Comparison of ENCODE assay signal across 10 cellular contexts in the genomic region with DNA sequence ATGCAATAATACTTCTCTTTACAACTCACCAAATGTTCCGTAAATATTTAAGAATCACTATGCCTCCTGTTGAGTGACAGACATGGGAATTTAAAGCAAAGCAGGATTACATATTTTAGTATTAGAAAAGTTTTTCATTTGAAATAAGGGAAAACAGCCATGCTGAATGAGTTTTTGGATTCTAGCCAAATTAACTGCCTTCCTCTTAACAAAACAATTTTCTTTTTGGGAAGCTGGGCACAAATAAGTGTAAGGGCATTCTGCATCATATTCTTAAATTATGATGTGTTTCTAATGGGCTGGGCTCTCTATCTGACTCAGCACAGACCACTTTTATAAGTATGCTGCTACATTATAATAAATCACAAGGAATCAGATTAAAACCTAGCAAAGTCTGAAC.
"Had no signal": no experiment of that assay in that cellular context is flagged by ENCODE, and none has a peak within 500 bp of the region (broad histone marks: within the 10 kb centered on the region; RNA-seq: fewer than 3 reads in every experiment).

No MANE protein-coding gene starts in this region.

- H3K27me3 Mint-ChIP-seq: dendritic cell treated with granulocyte-macrophage colony-stimulating factor and Interleukin-4, amounts not matched to agents 40 ng/mL and 50 ng/mL, for 4 days; naive B cell had no signal

- H3K4me3 Mint-ChIP-seq: activated CD8-positive, alpha-beta memory T cell treated with anti-CD3 and anti-CD28 coated beads, Interleukin-2, amount 10 ng/mL, durations not matched to agents 7 days and 5 days; activated T-helper 1 cell treated with anti-CD3 and anti-CD28 coated beads, Interleukin-12 subunit alpha, Interleukin-12 subunit beta, Interleukin-2, Interleukin-4 antibody, amounts not matched to agents 30 ng/mL and 10 ng/mL and 1 ng/mL, durations not matched to agents 14 hours and 24 hours and 36 hours; dendritic cell treated with granulocyte-macrophage colony-stimulating factor and Interleukin-4, amounts not matched to agents 40 ng/mL and 50 ng/mL, for 4 days; naive B cell had no signal

- H3K9me3 ChIP-seq: right atrium auricular region, thyroid gland had no signal

- ATAC-seq: activated CD8-positive, alpha-beta memory T cell treated with anti-CD3 and anti-CD28 coated beads, Interleukin-2, amount 10 ng/mL, durations not matched to agents 7 days and 5 days; esophagus mucosa had no signal

- H3K36me3 Mint-ChIP-seq: naive B cell had no signal

- DNase-seq: activated CD4-positive, CD25-positive, alpha-beta regulatory T cell; activated CD8-positive, alpha-beta memory T cell treated with anti-CD3 and anti-CD28 coated beads, Interleukin-2, amount 10 ng/mL, durations not matched to agents 7 days and 5 days; activated naive CD4-positive, alpha-beta T cell; naive B cell; small intestine; thyroid gland had no signal

- H3K4me1 Mint-ChIP-seq: activated CD8-positive, alpha-beta memory T cell treated with anti-CD3 and anti-CD28 coated beads, Interleukin-2, amount 10 ng/mL, durations not matched to agents 7 days and 5 days had no signal

- H3K27ac ChIP-seq: right atrium auricular region had no signal

- H3K27me3 ChIP-seq: right atrium auricular region, thyroid gland had no signal

- H3K4me3 ChIP-seq: right atrium auricular region, thyroid gland had no signal

- H3K27ac Mint-ChIP-seq: activated CD8-positive, alpha-beta memory T cell treated with anti-CD3 and anti-CD28 coated beads, Interleukin-2, amount 10 ng/mL, durations not matched to agents 7 days and 5 days; activated T-helper 1 cell treated with anti-CD3 and anti-CD28 coated beads, Interleukin-12 subunit alpha, Interleukin-12 subunit beta, Interleukin-2, Interleukin-4 antibody, amounts not matched to agents 30 ng/mL and 10 ng/mL and 1 ng/mL, durations not matched to agents 14 hours and 24 hours and 36 hours; dendritic cell treated with granulocyte-macrophage colony-stimulating factor and Interleukin-4, amounts not matched to agents 40 ng/mL and 50 ng/mL, for 4 days had no signal

- H3K36me3 ChIP-seq: right atrium auricular region, thyroid gland had no signal

- H3K4me1 ChIP-seq: right atrium auricular region had no signal

- H3K9me3 Mint-ChIP-seq: activated T-helper 1 cell treated with anti-CD3 and anti-CD28 coated beads, Interleukin-12 subunit alpha, Interleukin-12 subunit beta, Interleukin-2, Interleukin-4 antibody, amounts not matched to agents 30 ng/mL and 10 ng/mL and 1 ng/mL, durations not matched to agents 14 hours and 24 hours and 36 hours; dendritic cell treated with granulocyte-macrophage colony-stimulating factor and Interleukin-4, amounts not matched to agents 40 ng/mL and 50 ng/mL, for 4 days; naive B cell had no signal
